ENCODE assay signal across 10 cellular contexts in genomic region chr12:93425736-93426363, GRCh38. TPM values are rescaled to one million over a fixed set of nuclear protein-coding genes. Genes with fewer than 3 reads are reported as not detected.
A peak's percentile ranks its signal among the peaks of the same experiment; 100 is the strongest.
DNase-seq lines count a peak whose midpoint lies in the region; ATAC-seq and TF ChIP-seq lines count a peak whose summit lies in the region.
"Had no signal": no experiment of that assay in that cellular context is flagged by ENCODE, and none has a peak within 500 bp of the region (broad histone marks: within the 10 kb centered on the region; RNA-seq: fewer than 3 reads in every experiment).

No MANE protein-coding gene starts in this region.

- H3K9ac ChIP-seq in adipocyte (ENCODE audit: low read length): peak overlapping the region; percentile 0

- TF ChIP-seq CTCF in GM06990 (IDR thresholded peaks at IDR 0.05; ENCODE audit: insufficient read depth, low read length, poor library complexity, severe bottlenecking): no peak
- no peak for TF ChIP-seq CTCF in HFFc6 (IDR thresholded peaks at IDR 0.05)
- TF ChIP-seq CTCF in nephron progenitor cell (IDR thresholded peaks at IDR 0.05): no peak

- no peaks in the 10 kb centered on the region for H3K9me3 ChIP-seq in adipocyte (ENCODE audit: control insufficient read depth, low read length)
- H3K9me3 ChIP-seq: uterus had no signal

- H3K4me3 ChIP-seq in GM06990 (replicated peaks; ENCODE audit: low read depth, low read length) (peak overlapping the region; percentile 31; the same call in 1 of the 2 replicates), adipocyte (ENCODE audit: low read length) (peak overlapping the region; percentile 7)
- H3K4me3 ChIP-seq: uterus had no signal

- DNase-seq in GM06990 (ENCODE audit: extremely low read depth, insufficient read length) (no peak), HFFc6 (no peak), adipocyte (ENCODE audit: low read depth) (no peak), nephron progenitor cell (no peak), OCI-M1 (lab: John Stamatoyannopoulos, UW) (no peak)
- DNase-seq: left colon, NCI-H146, uterus had no signal

- H3K4me1 ChIP-seq in adipocyte (ENCODE audit: control insufficient read depth, insufficient read depth, low read length): peaks cover 39% of the 10 kb centered on the region

- no peaks in the 10 kb centered on the region for H3K27me3 Mint-ChIP-seq in HFFc6 (ENCODE audit: insufficient read depth)
- no peaks in the 10 kb centered on the region for H3K27me3 Mint-ChIP-seq in nephron progenitor cell (ENCODE audit: low read depth, poor library complexity)

- H3K9me3 Mint-ChIP-seq in HFFc6 (no peaks in the 10 kb centered on the region), nephron progenitor cell (no peaks in the 10 kb centered on the region)

- peak overlapping the region; percentile 18; the same call in 1 of the 2 replicates for H3K27ac Mint-ChIP-seq in HFFc6
- peak overlapping the region; percentile 79 for H3K27ac Mint-ChIP-seq in nephron progenitor cell

- H3K4me1 Mint-ChIP-seq in HFFc6 (ENCODE audit: low read depth) (peaks cover 90% of the 10 kb centered on the region), nephron progenitor cell (peaks cover 46% of the 10 kb centered on the region)

- H3K36me3 ChIP-seq in GM06990 (ENCODE audit: control insufficient read depth, insufficient read depth, low read length): no peaks in the 10 kb centered on the region
- no peaks in the 10 kb centered on the region for H3K36me3 ChIP-seq in adipocyte (ENCODE audit: control insufficient read depth, insufficient read depth, low read length, severe bottlenecking)
- H3K36me3 ChIP-seq: uterus had no signal

- H3K27me3 ChIP-seq in GM06990 (replicated peaks; ENCODE audit: control insufficient read depth, insufficient read depth, low read length): no peaks in the 10 kb centered on the region
- H3K27me3 ChIP-seq in adipocyte (replicated peaks; ENCODE audit: control insufficient read depth, insufficient read depth, low read length): no peaks in the 10 kb centered on the region
- H3K27me3 ChIP-seq: uterus had no signal

- ATAC-seq in HG02981 (IDR thresholded peaks at IDR 0.05; ENCODE audit: unreplicated experiment) (no peak), GM21717 (IDR thresholded peaks at IDR 0.05; ENCODE audit: unreplicated experiment) (no peak)

- H3K4me3 Mint-ChIP-seq in HFFc6 (no peak overlapping the region), nephron progenitor cell (no peak overlapping the region)

- H3K36me3 Mint-ChIP-seq in HFFc6 (ENCODE audit: low read depth) (no peaks in the 10 kb centered on the region), nephron progenitor cell (ENCODE audit: low read depth) (peaks cover 20% of the 10 kb centered on the region)

RNA-seq across cellular contexts. Expression of gene UBE2N, which starts 15.9 kb away (rescaled TPM):
- 100 to 1,000 TPM; 143 to 168 (median 157) TPM for total RNA-seq in HFFc6 (2021; fragmentation: NEBNext Ultra II Directional; extraction: Animal tissue kit (Norgen Biotek cat#: 25700))

RNA-seq across cellular contexts. Expression of gene MRPL42, which starts 41.5 kb away (rescaled TPM):
- 10 to 100 TPM; 66.5 to 77.6 (median 73.9) TPM for total RNA-seq in HFFc6 (2021; fragmentation: NEBNext Ultra II Directional; extraction: Animal tissue kit (Norgen Biotek cat#: 25700))

RNA-seq across cellular contexts. Expression of gene NUDT4, which starts 48.1 kb away (rescaled TPM):
- 10 to 100 TPM; 46.4 to 62.6 (median 51.6) TPM for total RNA-seq in HFFc6 (2021; fragmentation: NEBNext Ultra II Directional; extraction: Animal tissue kit (Norgen Biotek cat#: 25700))
